Comparison of ENCODE assay signal across 8 cellular contexts in the genomic region with DNA sequence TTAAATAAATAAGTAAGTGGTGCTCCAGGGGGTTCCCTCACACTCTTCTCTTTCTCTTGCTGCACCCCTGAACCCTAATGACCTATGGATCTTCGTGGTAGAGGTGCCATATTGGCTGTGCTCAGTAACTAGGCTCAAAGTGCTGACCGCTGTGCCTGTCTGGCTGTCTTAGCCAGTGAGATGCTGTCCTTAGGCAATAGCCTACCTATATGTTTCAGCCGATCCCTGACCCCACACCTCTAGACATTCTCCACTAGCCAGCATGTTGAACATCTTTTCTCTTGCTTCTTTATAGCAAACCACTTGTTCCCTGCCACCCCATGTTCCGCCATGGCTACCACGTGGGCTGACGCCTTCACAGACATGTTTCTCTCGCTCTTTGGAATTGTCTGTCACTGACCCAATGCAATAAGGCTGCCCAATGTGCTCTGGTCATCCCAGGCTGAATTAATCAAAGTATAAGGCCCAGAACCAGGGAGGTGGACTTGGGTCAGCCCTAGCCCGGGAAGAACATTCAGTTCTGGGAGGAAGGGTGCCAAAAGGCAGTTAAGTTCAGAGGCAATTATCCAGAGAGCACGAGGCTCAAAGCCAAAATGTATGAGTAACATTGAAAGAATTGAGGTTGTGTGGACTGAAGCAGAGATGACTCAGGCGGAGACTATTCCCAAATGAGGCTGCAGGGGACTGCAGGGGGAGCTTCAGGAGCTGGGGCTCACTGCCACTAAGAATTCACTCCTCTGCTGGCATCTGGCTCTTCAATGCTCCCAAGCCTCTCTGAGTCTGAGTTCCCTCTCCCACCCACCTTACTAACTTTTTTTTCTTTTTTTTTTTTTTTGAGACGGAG. TPM values are rescaled to one million over a fixed set of nuclear protein-coding genes. Genes with fewer than 3 reads are reported as not detected.
DNase-seq lines count a peak whose midpoint lies in the region; ATAC-seq and TF ChIP-seq lines count a peak whose summit lies in the region.

No MANE protein-coding gene starts in this region.

- peaks cover 11% of the 10 kb centered on the region for H3K36me3 Mint-ChIP-seq in Calu3 (ENCODE audit: insufficient read depth, unreplicated experiment)

- TF ChIP-seq CTCF in Calu3 (IDR thresholded peaks at IDR 0.05; ENCODE audit: unreplicated experiment) (no peak), fibroblast of pulmonary artery (IDR thresholded peaks at IDR 0.05; ENCODE audit: low read length, missing control alignments) (peak; percentile 50), osteoblast (IDR thresholded peaks at IDR 0.05; ENCODE audit: extremely low read depth, low read depth, low read length) (peak; percentile 44)

- intact Hi-C loops in Calu3 (cut with micrococcal nuclease; ENCODE audit: unreplicated experiment): loop anchor here (1.0 kb wide), 1 partner anchor 54 kb away; no protein-coding TSS in a partner anchor

- H2AFZ ChIP-seq in osteoblast (ENCODE audit: low read length): no peak overlapping the region

- H3K36me3 ChIP-seq in osteoblast (ENCODE audit: insufficient read depth, low read length): no peaks in the 10 kb centered on the region

- ATAC-seq in HG03196 (IDR thresholded peaks at IDR 0.05; ENCODE audit: unreplicated experiment): no peak
- no peak for ATAC-seq in HG02938 (IDR thresholded peaks at IDR 0.05; ENCODE audit: unreplicated experiment)

- BruUV-seq in Calu3 (replicated peaks; lab: Mats Ljungman, UMichigan): no TSS peak

- H3K27ac ChIP-seq in osteoblast (ENCODE audit: low read depth, low read length): peak overlapping the region; percentile 75

- no peaks in the 10 kb centered on the region for H3K79me2 ChIP-seq in osteoblast (ENCODE audit: insufficient read depth, low read length)

- DNase-seq in Calu3 (peak; percentile 77), RKO (ENCODE audit: low spot score) (peak; percentile 97), fibroblast of pulmonary artery (ENCODE audit: low read depth) (peak; percentile 97), osteoblast (ENCODE audit: insufficient read length, low spot score, missing footprints) (peak; percentile 81), ecto neural progenitor cell (ENCODE audit: low spot score) (no peak)
- no peak for DNase-seq in activated T-cell treated with anti-CD3 and anti-CD28 coated beads, Interleukin-2, amount 50 U/mL, for 48 hours

- H3K4me3 ChIP-seq in fibroblast of pulmonary artery (replicated peaks; ENCODE audit: low read depth, low read length): no peak overlapping the region
- H3K4me3 ChIP-seq in osteoblast (ENCODE audit: insufficient read depth, low read length): no peak overlapping the region

- peak overlapping the region; percentile 81 for H3K4me2 ChIP-seq in osteoblast (ENCODE audit: insufficient read depth, low read length)

- H3K27me3 ChIP-seq in osteoblast (ENCODE audit: insufficient read depth, low read length): no peaks in the 10 kb centered on the region

- H3K4me3 Mint-ChIP-seq in Calu3 (ENCODE audit: low read depth, unreplicated experiment): no peak overlapping the region

- no peaks in the 10 kb centered on the region for H3K27me3 Mint-ChIP-seq in Calu3 (ENCODE audit: unreplicated experiment)

- H3K9me3 Mint-ChIP-seq in Calu3 (ENCODE audit: low read depth, unreplicated experiment): no peaks in the 10 kb centered on the region

- peaks cover 33% of the 10 kb centered on the region for H3K4me1 Mint-ChIP-seq in Calu3 (ENCODE audit: low read depth, unreplicated experiment)

- no peaks in the 10 kb centered on the region for H3K9me3 ChIP-seq in osteoblast (ENCODE audit: low read depth, low read length)

- CTCF ChIA-PET in Calu3 (lab: Charles Lee): interaction anchor here (0.6 to 1.0 kb wide), 4 partner anchors 12 to 61 kb away, joined by 3 to 5 read pairs (median 4); no protein-coding TSS in a partner anchor

- no peaks in the 10 kb centered on the region for H4K20me1 ChIP-seq in osteoblast (ENCODE audit: insufficient read depth, low read length)

- peaks cover 19% of the 10 kb centered on the region for H3K4me1 ChIP-seq in osteoblast (ENCODE audit: insufficient read depth, low read length)

- peak overlapping the region; percentile 25 for H3K27ac Mint-ChIP-seq in Calu3 (ENCODE audit: unreplicated experiment)

RNA-seq across cellular contexts. Expression of a gene that starts 28.7 kb away (rescaled TPM):
- total RNA-seq in Calu3 (2022): 58.4 and 60.1 TPM in 2 replicates
- total RNA-seq in osteoblast: 38.0 and 40.7 TPM in 2 replicates

Comparison
In these comparisons a context has a peak if more than half of its experiments do, and no peak if none do; other contexts are left out.
1. DNase-seq: peak in Calu3 (single experiment), RKO (single experiment), fibroblast of pulmonary artery (single experiment) and osteoblast (single experiment); none in ecto neural progenitor cell (single experiment) and activated T-cell treated with anti-CD3 and anti-CD28 coated beads, Interleukin-2, amount 50 U/mL, for 48 hours (0 of 2).